ENCODE assay signal across 20 cellular contexts in genomic region chrY:13702718-13703117, GRCh38. TPM values are rescaled to one million over a fixed set of nuclear protein-coding genes. Genes with fewer than 3 reads are reported as not detected.
DNase-seq lines count a peak whose midpoint lies in the region; ATAC-seq and TF ChIP-seq lines count a peak whose summit lies in the region.
"Had no signal": no experiment of that assay in that cellular context is flagged by ENCODE, and none has a peak within 500 bp of the region (broad histone marks: within the 10 kb centered on the region; RNA-seq: fewer than 3 reads in every experiment).

No MANE protein-coding gene starts in this region.

- no peaks in the 10 kb centered on the region for H3K36me3 Mint-ChIP-seq in dendritic cell treated with granulocyte-macrophage colony-stimulating factor and Interleukin-4, amounts not matched to agents 40 ng/mL and 50 ng/mL, for 4 days (ENCODE audit: low read depth)
- no peaks in the 10 kb centered on the region for H3K36me3 Mint-ChIP-seq in naive thymus-derived CD4-positive, alpha-beta T cell
- H3K36me3 Mint-ChIP-seq: type B pancreatic cell had no signal

- DNase-seq in DND-41: no peak
- DNase-seq in OCI-LY7 (ENCODE audit: low spot score): no peak
- no peak for DNase-seq in naive thymus-derived CD4-positive, alpha-beta T cell
- no peak for DNase-seq in NCI-H524 (lab: John Stamatoyannopoulos, UW)
- no peak for DNase-seq in WERI-Rb-1
- DNase-seq in NOMO-1 treated with DMSO at 0.1 percent for 48 hours (lab: John Stamatoyannopoulos, UW; ENCODE audit: unreplicated experiment): no peak
- DNase-seq: activated CD4-positive, alpha-beta T cell treated with anti-CD3 and anti-CD28 coated beads for 36 hours; cortex of kidney; esophagus squamous epithelium; NCI-H146; NCI-H345; Right ventricle myocardium superior had no signal

- ATAC-seq in DND-41 (ENCODE audit: insufficient read depth, low read depth): no peak
- no peak for ATAC-seq in naive thymus-derived CD4-positive, alpha-beta T cell

- no peak for TF ChIP-seq CTCF in DND-41 (IDR thresholded peaks at IDR 0.05; ENCODE audit: borderline replicate concordance, extremely low read depth, low read length, poor library complexity, severe bottlenecking)
- TF ChIP-seq CTCF in OCI-LY7 (conservative IDR thresholded peaks at IDR 0.05; ENCODE audit: low read length): no peak
- TF ChIP-seq CTCF in WERI-Rb-1 (IDR thresholded peaks at IDR 0.05; ENCODE audit: low read depth, low read length): no peak

- H3K27ac Mint-ChIP-seq in dendritic cell treated with granulocyte-macrophage colony-stimulating factor and Interleukin-4, amounts not matched to agents 40 ng/mL and 50 ng/mL, for 4 days: no peak overlapping the region
- H3K27ac Mint-ChIP-seq in naive thymus-derived CD4-positive, alpha-beta T cell: peak overlapping the region in 5 of 9 donors; percentile 56 to 98 (median 71)
- H3K27ac Mint-ChIP-seq: type B pancreatic cell had no signal

- H4K20me1 ChIP-seq in DND-41 (ENCODE audit: insufficient read depth, low read length) (no peaks in the 10 kb centered on the region), OCI-LY7 (ENCODE audit: insufficient read depth, low read length) (no peaks in the 10 kb centered on the region)
- H4K20me1 ChIP-seq: BLaER1 had no signal

- H3K9me3 Mint-ChIP-seq in dendritic cell treated with granulocyte-macrophage colony-stimulating factor and Interleukin-4, amounts not matched to agents 40 ng/mL and 50 ng/mL, for 4 days: no peaks in the 10 kb centered on the region
- H3K9me3 Mint-ChIP-seq in naive thymus-derived CD4-positive, alpha-beta T cell: no peaks in the 10 kb centered on the region
- H3K9me3 Mint-ChIP-seq: type B pancreatic cell had no signal

- POLR2A ChIA-PET in OCI-LY7 (lab: Charles Lee): interaction anchor here (0.6 kb wide), 2 partner anchors 333 to 1801 kb away, joined by 3 to 4 read pairs; no protein-coding TSS in a partner anchor
- POLR2A ChIA-PET in naive thymus-derived CD4-positive, alpha-beta T cell (lab: Charles Lee): interaction anchor here (2.5 kb wide), 1 partner anchor 223 kb away, joined by 25 read pairs; the partner anchor contains the start of gene UTY

- H2AFZ ChIP-seq in DND-41 (ENCODE audit: low read depth, low read length): peak overlapping the region; percentile 55
- peak overlapping the region; percentile 85 for H2AFZ ChIP-seq in OCI-LY7 (ENCODE audit: low read length)

- H3K27ac ChIP-seq in DND-41 (ENCODE audit: low read length) (peak overlapping the region; percentile 44; the same call in 1 of the 2 replicates), OCI-LY7 (ENCODE audit: low read depth, low read length, poor library complexity, severe bottlenecking) (no peak overlapping the region), WERI-Rb-1 (no peak overlapping the region)
- H3K27ac ChIP-seq in naive thymus-derived CD4-positive, alpha-beta T cell (ENCODE audit: low read depth, low read length): no peak overlapping the region
- H3K27ac ChIP-seq: BLaER1 had no signal

- H3K4me2 ChIP-seq in DND-41 (ENCODE audit: insufficient read depth, low read length): no peak overlapping the region
- peak overlapping the region; percentile 57 for H3K4me2 ChIP-seq in OCI-LY7 (ENCODE audit: low read length)
- H3K4me2 ChIP-seq: BLaER1 had no signal

- peaks cover 1% of the 10 kb centered on the region for H3K27me3 Mint-ChIP-seq in dendritic cell treated with granulocyte-macrophage colony-stimulating factor and Interleukin-4, amounts not matched to agents 40 ng/mL and 50 ng/mL, for 4 days
- H3K27me3 Mint-ChIP-seq in naive thymus-derived CD4-positive, alpha-beta T cell: no peaks in the 10 kb centered on the region
- H3K27me3 Mint-ChIP-seq: activated CD4-positive, alpha-beta T cell treated with anti-CD3 and anti-CD28 coated beads for 36 hours; type B pancreatic cell had no signal

- H3K36me3 ChIP-seq in DND-41 (ENCODE audit: insufficient read depth, low read length) (no peaks in the 10 kb centered on the region), OCI-LY7 (ENCODE audit: insufficient read depth, low read length) (no peaks in the 10 kb centered on the region), WERI-Rb-1 (no peaks in the 10 kb centered on the region)
- H3K36me3 ChIP-seq in naive thymus-derived CD4-positive, alpha-beta T cell (ENCODE audit: control insufficient read depth in 2 of 3, insufficient read depth in 3 of 3, low read length in 3 of 3): no peaks in the 10 kb centered on the region
- H3K36me3 ChIP-seq: BLaER1, esophagus squamous epithelium, heart right ventricle had no signal

- H3K27me3 ChIP-seq in DND-41 (ENCODE audit: insufficient read depth, low read length, poor library complexity) (no peaks in the 10 kb centered on the region), WERI-Rb-1 (ENCODE audit: insufficient read depth, low read depth, severe bottlenecking) (no peaks in the 10 kb centered on the region)
- no peaks in the 10 kb centered on the region for H3K27me3 ChIP-seq in naive thymus-derived CD4-positive, alpha-beta T cell (ENCODE audit: control insufficient read depth in 2 of 2, insufficient read depth in 2 of 2, low read length in 2 of 2)
- H3K27me3 ChIP-seq: BLaER1, esophagus squamous epithelium, heart right ventricle had no signal

- intact Hi-C loops in OCI-LY7 (cut with micrococcal nuclease; ENCODE audit: unreplicated experiment): loop anchor here (10.0 kb wide), 2 partner anchors 52 to 1038 kb away; no protein-coding TSS in a partner anchor
- intact Hi-C loops in dendritic cell treated with granulocyte-macrophage colony-stimulating factor and Interleukin-4, amounts not matched to agents 40 ng/mL and 50 ng/mL, for 4 days (cut with micrococcal nuclease): loop anchor here (2.0 to 10.0 kb wide), 4 partner anchors 50 to 798 kb away; partner anchors contain the start of gene DDX3Y
- intact Hi-C loops in naive thymus-derived CD4-positive, alpha-beta T cell (cut with micrococcal nuclease): loop anchor here (1.0 to 10.0 kb wide), 8 partner anchors 50 to 1722 kb away; partner anchors contain the start of genes UTY (in 2 of the 2) and DDX3Y (in 1 of the 2)

- no peak overlapping the region for H3K9ac ChIP-seq in DND-41 (ENCODE audit: low read depth, low read length)
- H3K9ac ChIP-seq: BLaER1 had no signal

- H3K79me2 ChIP-seq in DND-41 (ENCODE audit: insufficient read depth, low read length) (peaks cover 32% of the 10 kb centered on the region), OCI-LY7 (ENCODE audit: insufficient read depth, low read depth, low read length) (peaks cover 19% of the 10 kb centered on the region)

- CTCF ChIA-PET in OCI-LY7 (lab: Charles Lee; ENCODE audit: unreplicated experiment): no interaction called here
- CTCF ChIA-PET in naive thymus-derived CD4-positive, alpha-beta T cell (lab: Charles Lee): no interaction called here

- H3K4me3 ChIP-seq in DND-41 (ENCODE audit: low read depth in 1 of 2, low read length in 2 of 2): no peak overlapping the region
- peak overlapping the region; percentile 36 for H3K4me3 ChIP-seq in OCI-LY7 (ENCODE audit: low read depth, low read length, poor library complexity, severe bottlenecking)
- no peak overlapping the region for H3K4me3 ChIP-seq in naive thymus-derived CD4-positive, alpha-beta T cell (ENCODE audit: low read length)
- H3K4me3 ChIP-seq in WERI-Rb-1 (ENCODE audit: low read depth, low read length): no peak overlapping the region
- H3K4me3 ChIP-seq: BLaER1 had no signal

- no peaks in the 10 kb centered on the region for H3K9me3 ChIP-seq in DND-41 (ENCODE audit: insufficient read depth, low read length, severe bottlenecking)
- H3K9me3 ChIP-seq in OCI-LY7 (ENCODE audit: low read length): no peaks in the 10 kb centered on the region
- no peaks in the 10 kb centered on the region for H3K9me3 ChIP-seq in naive thymus-derived CD4-positive, alpha-beta T cell (ENCODE audit: control insufficient read depth in 2 of 3, low read length in 3 of 3)
- no peaks in the 10 kb centered on the region for H3K9me3 ChIP-seq in WERI-Rb-1 (ENCODE audit: severe bottlenecking)
- H3K9me3 ChIP-seq: BLaER1, esophagus squamous epithelium, heart right ventricle had no signal

- peak overlapping the region; percentile 36 for H3K4me3 Mint-ChIP-seq in dendritic cell treated with granulocyte-macrophage colony-stimulating factor and Interleukin-4, amounts not matched to agents 40 ng/mL and 50 ng/mL, for 4 days
- H3K4me3 Mint-ChIP-seq in naive thymus-derived CD4-positive, alpha-beta T cell: peak overlapping the region in 5 of 10 donors; percentile 16 to 92 (median 63)
- H3K4me3 Mint-ChIP-seq: type B pancreatic cell had no signal

- H3K9me2 ChIP-seq in OCI-LY7 (ENCODE audit: insufficient read depth, low read length): no peaks in the 10 kb centered on the region

- BruUV-seq in OCI-LY7 (replicated peaks; lab: Mats Ljungman, UMichigan): no TSS peak

- H3K4me1 ChIP-seq in DND-41 (ENCODE audit: insufficient read depth, low read length): peaks cover 18% of the 10 kb centered on the region
- H3K4me1 ChIP-seq in OCI-LY7 (ENCODE audit: insufficient read depth, low read length, poor library complexity, severe bottlenecking): peaks cover 9% of the 10 kb centered on the region
- peaks cover 8 to 11% of the 10 kb centered on the region in 2 donors for H3K4me1 ChIP-seq in naive thymus-derived CD4-positive, alpha-beta T cell (ENCODE audit: control insufficient read depth in 2 of 2, insufficient read depth in 2 of 2, low read length in 2 of 2)
- H3K4me1 ChIP-seq: BLaER1 had no signal

- H3K4me1 Mint-ChIP-seq in dendritic cell treated with granulocyte-macrophage colony-stimulating factor and Interleukin-4, amounts not matched to agents 40 ng/mL and 50 ng/mL, for 4 days (ENCODE audit: low read depth): peaks cover 10% of the 10 kb centered on the region
- peaks cover 0 to 18% (median 7%) of the 10 kb centered on the region in 7 donors for H3K4me1 Mint-ChIP-seq in naive thymus-derived CD4-positive, alpha-beta T cell

RNA-seq across cellular contexts. Expression of gene TMSB4Y, which starts 1.0 kb away (rescaled TPM):
- total RNA-seq in OCI-LY7 (2014; rRNA removed; shearing (Covaris generic)): 8.6 and 9.7 TPM in 2 replicates
- 4.7 and 5.8 TPM in 2 replicates for total RNA-seq in OCI-LY7 (2022)
- 1 to 10 TPM; 1.1 to 2.8 (median 1.7) TPM for total RNA-seq in naive thymus-derived CD4-positive, alpha-beta T cell
- polyA plus RNA-seq in naive thymus-derived CD4-positive, alpha-beta T cell: not detected
- total RNA-seq: M059J, mononuclear cell, osteocyte had no signal
- polyA plus RNA-seq: keratinocyte had no signal
